Comparison of ENCODE assay signal across 38 cellular contexts in the genomic region with DNA sequence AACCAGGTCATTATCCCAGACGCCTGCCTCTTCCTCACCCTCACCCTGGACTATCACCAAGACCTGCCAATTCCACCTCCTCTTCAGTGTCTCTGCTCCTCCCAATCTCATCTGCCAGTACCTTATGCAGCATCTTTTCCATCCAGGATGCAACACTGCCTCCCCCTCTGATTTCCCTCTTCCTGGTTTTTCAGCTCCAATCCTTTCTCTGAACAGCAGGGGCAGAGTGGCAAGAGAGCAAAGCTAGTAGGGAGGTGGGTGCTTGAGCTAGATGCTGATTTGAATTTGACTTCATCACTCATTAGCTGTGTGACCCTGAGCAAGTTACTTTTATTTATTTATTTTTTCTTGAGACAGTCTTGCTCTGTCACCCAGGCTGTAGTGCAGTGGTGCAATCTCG. TPM values are rescaled to one million over a fixed set of nuclear protein-coding genes. Genes with fewer than 3 reads are reported as not detected.
A peak's percentile ranks its signal among the peaks of the same experiment; 100 is the strongest.
DNase-seq lines count a peak whose midpoint lies in the region; ATAC-seq, FAIRE-seq and TF ChIP-seq lines count a peak whose summit lies in the region.
"Had no signal": no experiment of that assay in that cellular context is flagged by ENCODE, and none has a peak within 500 bp of the region (broad histone marks: within the 10 kb centered on the region; RNA-seq: fewer than 3 reads in every experiment).

No MANE protein-coding gene starts in this region.

- H3K27me3 Mint-ChIP-seq in T-helper 1 cell treated with Interleukin-12 subunit alpha and Interleukin-12 subunit beta and Interleukin-4 antibody, amounts not matched to agents 30 μg/mL and 1 μg/mL, for 36 hours (ENCODE audit: low read depth): no peaks in the 10 kb centered on the region
- no peaks in the 10 kb centered on the region for H3K27me3 Mint-ChIP-seq in natural killer cell (ENCODE audit: low read depth in 2 of 2)
- H3K27me3 Mint-ChIP-seq: activated CD4-positive, alpha-beta T cell treated with anti-CD3 and anti-CD28 coated beads, Interleukin-2, amount 10 ng/mL, durations not matched to agents 24 days and 14 days; activated T-cell treated with anti-CD3 and anti-CD28 coated beads, Interleukin-2, amount 50 U/mL, for 24 hours; CD4-positive, CD25-positive, alpha-beta regulatory T cell had no signal

- no peak for ATAC-seq in stimulated activated naive CD8-positive, alpha-beta T cell treated with anti-CD3 and anti-CD28 coated beads, Interleukin-15, Interleukin-2, amounts not matched to agents 100 U/mL and 50 U/mL, for 24 hours
- ATAC-seq in natural killer cell: no peak
- ATAC-seq: effector memory CD8-positive, alpha-beta T cell; gastrocnemius medialis; left cardiac atrium; Panc1 had no signal

- no peaks in the 10 kb centered on the region for H3K27me3 ChIP-seq in testis
- H3K27me3 ChIP-seq: esophagus muscularis mucosa, gastrocnemius medialis, right atrium auricular region had no signal

- peaks cover 6% of the 10 kb centered on the region for H3K36me3 Mint-ChIP-seq in T-helper 1 cell treated with Interleukin-12 subunit alpha and Interleukin-12 subunit beta and Interleukin-4 antibody, amounts not matched to agents 30 μg/mL and 1 μg/mL, for 36 hours (ENCODE audit: low read depth)
- H3K36me3 Mint-ChIP-seq in natural killer cell: no peaks in the 10 kb centered on the region
- H3K36me3 Mint-ChIP-seq: activated naive CD8-positive, alpha-beta T cell treated with anti-CD3 and anti-CD28 coated beads, Interleukin-2, amount 10 ng/mL, durations not matched to agents 7 days and 5 days; CD4-positive, CD25-positive, alpha-beta regulatory T cell; immature natural killer cell had no signal

- no peaks in the 10 kb centered on the region for H3K9me3 ChIP-seq in testis
- H3K9me3 ChIP-seq: esophagus muscularis mucosa, gastrocnemius medialis, right atrium auricular region had no signal

- no peaks in the 10 kb centered on the region for H3K9me3 Mint-ChIP-seq in T-helper 1 cell treated with Interleukin-12 subunit alpha and Interleukin-12 subunit beta and Interleukin-4 antibody, amounts not matched to agents 30 μg/mL and 1 μg/mL, for 36 hours
- H3K9me3 Mint-ChIP-seq in natural killer cell: no peaks in the 10 kb centered on the region
- H3K9me3 Mint-ChIP-seq: activated CD4-positive, alpha-beta T cell treated with anti-CD3 and anti-CD28 coated beads, Interleukin-2, amount 10 ng/mL, durations not matched to agents 24 days and 14 days; activated naive CD8-positive, alpha-beta T cell treated with anti-CD3 and anti-CD28 coated beads, Interleukin-2, amount 10 ng/mL, durations not matched to agents 7 days and 5 days; activated T-cell treated with anti-CD3 and anti-CD28 coated beads, Interleukin-2, amount 50 U/mL, for 24 hours; effector memory CD8-positive, alpha-beta T cell; immature natural killer cell had no signal

- H3K4me3 Mint-ChIP-seq in T-helper 1 cell treated with Interleukin-12 subunit alpha and Interleukin-12 subunit beta and Interleukin-4 antibody, amounts not matched to agents 30 μg/mL and 1 μg/mL, for 36 hours: no peak overlapping the region
- no peak overlapping the region for H3K4me3 Mint-ChIP-seq in natural killer cell
- H3K4me3 Mint-ChIP-seq: activated CD4-positive, alpha-beta T cell treated with anti-CD3 and anti-CD28 coated beads, Interleukin-2, amount 10 ng/mL, durations not matched to agents 24 days and 14 days; activated naive CD8-positive, alpha-beta T cell treated with anti-CD3 and anti-CD28 coated beads, Interleukin-2, amount 10 ng/mL, durations not matched to agents 7 days and 5 days; activated T-cell treated with anti-CD3 and anti-CD28 coated beads, Interleukin-2, amount 50 U/mL, for 24 hours; CD4-positive, CD25-positive, alpha-beta regulatory T cell; effector memory CD8-positive, alpha-beta T cell; immature natural killer cell had no signal

- peak; percentile 23 for FAIRE-seq in urothelium cell line (lab: Jason Lieb, UNC)
- FAIRE-seq: HTR-8/SVneo had no signal

- DNase-seq in T-helper 1 cell (no peak), foreskin fibroblast (no peak), urothelium cell line (ENCODE audit: low spot score) (no peak), testis (no peak), natural killer cell (no peak)
- no peak for DNase-seq in stimulated activated naive CD8-positive, alpha-beta T cell treated with anti-CD3 and anti-CD28 coated beads, Interleukin-15, Interleukin-2, amounts not matched to agents 100 U/mL and 50 U/mL, for 24 hours
- DNase-seq: 8988T; activated CD4-positive, alpha-beta T cell treated with anti-CD3 and anti-CD28 coated beads, Interleukin-2, amount 10 ng/mL, durations not matched to agents 24 days and 14 days; activated effector memory CD4-positive, alpha-beta T cell treated with anti-CD3 and anti-CD28 coated beads, Interleukin-2, amount 50 U/mL, for 16 hours; activated naive CD8-positive, alpha-beta T cell treated with anti-CD3 and anti-CD28 coated beads, Interleukin-2, amount 10 ng/mL, durations not matched to agents 7 days and 5 days; activated T-cell treated with anti-CD3 and anti-CD28 coated beads, Interleukin-2, amount 50 U/mL, for 24 hours; CD4-positive, CD25-positive, alpha-beta regulatory T cell; cortex of kidney; DND-41; effector memory CD8-positive, alpha-beta T cell; gastrocnemius medialis; GM23248; immature natural killer cell; KG1; left cardiac atrium; MM.1S; NCI-H2029; NCI-H526; SHP77; stimulated activated naive CD4-positive, alpha-beta T cell had no signal

- no peaks in the 10 kb centered on the region for H3K4me1 Mint-ChIP-seq in T-helper 1 cell treated with Interleukin-12 subunit alpha and Interleukin-12 subunit beta and Interleukin-4 antibody, amounts not matched to agents 30 μg/mL and 1 μg/mL, for 36 hours (ENCODE audit: low read depth)
- no peaks in the 10 kb centered on the region for H3K4me1 Mint-ChIP-seq in natural killer cell
- H3K4me1 Mint-ChIP-seq: activated CD4-positive, alpha-beta T cell treated with anti-CD3 and anti-CD28 coated beads, Interleukin-2, amount 10 ng/mL, durations not matched to agents 24 days and 14 days; activated naive CD8-positive, alpha-beta T cell treated with anti-CD3 and anti-CD28 coated beads, Interleukin-2, amount 10 ng/mL, durations not matched to agents 7 days and 5 days; CD4-positive, CD25-positive, alpha-beta regulatory T cell; immature natural killer cell had no signal

- H3K27ac ChIP-seq in VCaP: no peak overlapping the region
- H3K27ac ChIP-seq in testis: no peak overlapping the region
- H3K27ac ChIP-seq: esophagus muscularis mucosa, gastrocnemius medialis, GM23248, parathyroid adenoma, right atrium auricular region had no signal

- 48 to 81% methylated on average over 2 of the region's 2 CpGs for WGBS in testis, 2 donors

- intact Hi-C loops in testis (cut with DNase I; ENCODE audit: low total_unique reads) (no loop called here), natural killer cell (cut with micrococcal nuclease) (no loop called here)

- H3K4me3 ChIP-seq in foreskin fibroblast (ENCODE audit: low read depth in 1 of 2, low read length in 2 of 2) (no peak overlapping the region), testis (no peak overlapping the region)
- H3K4me3 ChIP-seq: esophagus muscularis mucosa, gastrocnemius medialis, GM23248, right atrium auricular region, smooth muscle cell had no signal

- H3K4me1 ChIP-seq in testis: no peaks in the 10 kb centered on the region
- H3K4me1 ChIP-seq: gastrocnemius medialis, parathyroid adenoma, right atrium auricular region had no signal

- no peaks in the 10 kb centered on the region for H3K36me3 ChIP-seq in testis (ENCODE audit: low read depth, missing control alignments)

- no peak for TF ChIP-seq POLR2A in testis (IDR thresholded peaks at IDR 0.05)

- peak; percentile 17; the same call in 1 of the 2 replicates for TF ChIP-seq CTCF in VCaP (conservative IDR thresholded peaks at IDR 0.05)
- TF ChIP-seq CTCF in foreskin fibroblast (IDR thresholded peaks at IDR 0.05; ENCODE audit: low read depth, low read length): peak; percentile 9
- no peak for TF ChIP-seq CTCF in testis (IDR thresholded peaks at IDR 0.05)
- no peak for TF ChIP-seq CTCF in natural killer cell (IDR thresholded peaks at IDR 0.05)

- H3K27ac Mint-ChIP-seq in T-helper 1 cell treated with Interleukin-12 subunit alpha and Interleukin-12 subunit beta and Interleukin-4 antibody, amounts not matched to agents 30 μg/mL and 1 μg/mL, for 36 hours: peak overlapping the region; percentile 39
- no peak overlapping the region for H3K27ac Mint-ChIP-seq in natural killer cell
- H3K27ac Mint-ChIP-seq: activated CD4-positive, alpha-beta T cell treated with anti-CD3 and anti-CD28 coated beads, Interleukin-2, amount 10 ng/mL, durations not matched to agents 24 days and 14 days; activated naive CD8-positive, alpha-beta T cell treated with anti-CD3 and anti-CD28 coated beads, Interleukin-2, amount 10 ng/mL, durations not matched to agents 7 days and 5 days; activated T-cell treated with anti-CD3 and anti-CD28 coated beads, Interleukin-2, amount 50 U/mL, for 24 hours; CD4-positive, CD25-positive, alpha-beta regulatory T cell; effector memory CD8-positive, alpha-beta T cell; immature natural killer cell had no signal

RNA-seq across cellular contexts. Expression of a gene that starts 25.6 kb away (rescaled TPM):
- under 1 TPM in 1 of 2 donors, not detected in 1; 0.43 TPM for total RNA-seq in testis
- polyA plus RNA-seq in testis (ENCODE audit: insufficient read depth, low read depth, low replicate concordance): not detected
- total RNA-seq in natural killer cell: under 1 TPM in 2 of 3 donors, not detected in 1; 0.38 to 0.96 TPM
- total RNA-seq: activated CD4-positive, alpha-beta T cell treated with anti-CD3 and anti-CD28 coated beads, Interleukin-2, amount 10 ng/mL, durations not matched to agents 24 days and 14 days; activated naive CD8-positive, alpha-beta T cell treated with anti-CD3 and anti-CD28 coated beads, Interleukin-2, amount 10 ng/mL, durations not matched to agents 7 days and 5 days; aorta; esophagus muscularis mucosa; gastrocnemius medialis; GM23248; left cardiac atrium; lung microvascular endothelial cell; right atrium auricular region; smooth muscle cell; temporal lobe; ureter had no signal
- polyA plus RNA-seq: aorta; CD4-positive, CD25-positive, alpha-beta regulatory T cell; GM23248; neural cell; smooth muscle cell had no signal

RNA-seq across cellular contexts. Expression of a gene that starts 41.2 kb away (rescaled TPM):
- total RNA-seq in testis (10 to 100 TPM; 28.0 to 34.5 TPM), natural killer cell (1 to 10 TPM in 2 of 3 donors, under 1 TPM in 1; 0.86 to 5.1 (median 4.6) TPM)
- polyA plus RNA-seq in testis (ENCODE audit: insufficient read depth, low read depth, low replicate concordance): 9.6 TPM

Comparison
In these comparisons a context has a peak if more than half of its experiments do, and no peak if none do; other contexts are left out.
1. CTCF ChIP-seq: peak in VCaP (single experiment) and foreskin fibroblast (single experiment); none in testis (0 of 3) and natural killer cell (single experiment).
2. RNA of a gene that starts 41.2 kb away (total RNA-seq): 28.0 to 34.5 TPM in testis; 0.86 to 5.1 TPM in natural killer cell; every median in the first group is over 4 times any median in the second.